ENCODE assay signal across 8 cellular contexts in the genomic region with DNA sequence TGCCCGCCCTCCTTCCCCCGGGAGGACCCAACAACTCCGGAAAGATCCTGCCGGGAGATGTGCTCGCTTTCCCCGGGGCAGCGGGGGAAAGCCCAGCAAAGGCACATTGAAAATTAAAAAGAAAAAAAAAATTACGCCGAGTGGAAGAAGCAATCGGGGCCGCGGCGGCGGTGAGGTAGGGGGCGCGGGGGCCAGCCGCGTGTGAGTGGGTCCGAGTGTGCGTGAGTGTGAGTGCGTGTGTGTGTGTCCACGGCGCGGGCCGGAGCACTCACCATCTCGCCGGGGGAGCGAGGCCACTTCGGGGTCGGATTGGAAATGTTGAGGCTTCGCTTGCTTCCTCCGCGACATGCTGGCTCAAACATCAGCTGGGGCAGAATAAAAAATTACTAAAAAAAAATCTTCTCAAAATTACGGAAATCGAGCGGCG. TPM values are rescaled to one million over a fixed set of nuclear protein-coding genes. Genes with fewer than 3 reads are reported as not detected.
A peak's percentile ranks its signal among the peaks of the same experiment; 100 is the strongest.
DNase-seq lines count a peak whose midpoint lies in the region; ATAC-seq, FAIRE-seq and TF ChIP-seq lines count a peak whose summit lies in the region.
"Had no signal": no experiment of that assay in that cellular context is flagged by ENCODE, and none has a peak within 500 bp of the region (broad histone marks: within the 10 kb centered on the region; RNA-seq: fewer than 3 reads in every experiment).

Gene SALL1, minus strand, starts transcription at position 377 of the 427 bp plus-strand sequence. Its CDS starts 29 bp downstream, at position 348.

- no peak for ATAC-seq in activated CD4-positive, alpha-beta T cell treated with anti-CD3 and anti-CD28 coated beads for 36 hours

- H3K4me3 Mint-ChIP-seq in activated CD4-positive, alpha-beta T cell treated with anti-CD3 and anti-CD28 coated beads for 36 hours: no peak within 1 kb of the TSS

- WGBS in lower leg skin, 2 donors: 1 to 2% methylated on average over 37 of the region's 37 CpGs

- no peak for TF ChIP-seq CTCF in lower leg skin (IDR thresholded peaks at IDR 0.05)

- H3K9me3 Mint-ChIP-seq in activated CD4-positive, alpha-beta T cell treated with anti-CD3 and anti-CD28 coated beads for 36 hours (ENCODE audit: low read depth): no peaks in the 10 kb centered on the region

- TF ChIP-seq EP300 in Ishikawa (IDR thresholded peaks at IDR 0.05; ENCODE audit: borderline replicate concordance): no peak

- peaks cover 5% of the 10 kb centered on the region for H3K36me3 Mint-ChIP-seq in activated CD4-positive, alpha-beta T cell treated with anti-CD3 and anti-CD28 coated beads for 36 hours (ENCODE audit: low read depth)

- TF ChIP-seq POLR2A in lower leg skin (IDR thresholded peaks at IDR 0.05): no peak

- H3K27ac Mint-ChIP-seq in activated CD4-positive, alpha-beta T cell treated with anti-CD3 and anti-CD28 coated beads for 36 hours: no peak within 1 kb of the TSS

- FAIRE-seq in RCC 7860 (lab: Jason Lieb, UNC): no peak

- H3K4me3 ChIP-seq in lower leg skin (ENCODE audit: low read depth, poor library complexity, severe bottlenecking): peak within 1 kb of the TSS; percentile 13

- peaks cover 63% of the 10 kb centered on the region for H3K27me3 Mint-ChIP-seq in activated CD4-positive, alpha-beta T cell treated with anti-CD3 and anti-CD28 coated beads for 36 hours

- POLR2A ChIA-PET in activated CD4-positive, alpha-beta T cell treated with anti-CD3 and anti-CD28 coated beads for 36 hours (lab: Charles Lee): no interaction called here

- no peak for DNase-seq in lower leg skin (ENCODE audit: low spot score in 2 of 2)
- DNase-seq in activated CD4-positive, CD25-positive, alpha-beta regulatory T cell treated with anti-CD3 and anti-CD28 coated beads, Interleukin-2, amount 50 U/mL, for 72 hours: no peak
- DNase-seq in activated CD4-positive, alpha-beta T cell treated with anti-CD3 and anti-CD28 coated beads for 36 hours: no peak
- no peak for DNase-seq in RCC 7860 (ENCODE audit: low spot score)
- DNase-seq: Kasumi-1 had no signal

- peaks cover 12% of the 10 kb centered on the region for H3K4me1 Mint-ChIP-seq in activated CD4-positive, alpha-beta T cell treated with anti-CD3 and anti-CD28 coated beads for 36 hours

- CTCF ChIA-PET in activated CD4-positive, alpha-beta T cell treated with anti-CD3 and anti-CD28 coated beads for 36 hours (lab: Charles Lee): no interaction called here

- intact Hi-C loops in lower leg skin (cut with DNase I; ENCODE audit: low total_unique reads): no loop called here
- intact Hi-C loops in activated CD4-positive, alpha-beta T cell treated with anti-CD3 and anti-CD28 coated beads for 36 hours (cut with DNase I, micrococcal nuclease): loop anchor here in 1 of 2 experiments (5.0 kb wide), 1 partner anchor 1874 kb away; no protein-coding TSS in a partner anchor

- no peak for TF ChIP-seq RAD21 in Ishikawa (IDR thresholded peaks at IDR 0.05; ENCODE audit: low read depth)

- H3K27ac ChIP-seq in cingulate gyrus (ENCODE audit: low read depth, low read length) (peak within 1 kb of the TSS; percentile 93), temporal lobe (ENCODE audit: low read depth, low read length) (peak within 1 kb of the TSS; percentile 89)

TF ChIP-seq in Ishikawa, 13 proteins besides CTCF, POLR2A, EP300 and RAD21:
- TF ChIP-seq CEBPB (IDR thresholded peaks at IDR 0.05) (no peak), TAF1 (IDR thresholded peaks at IDR 0.05; ENCODE audit: low read depth) (peak; percentile 9; the same call in 1 of the 2 replicates)
TF ChIP-seq in Ishikawa: peak in this region for 1.

RNA-seq across cellular contexts. Expression of gene SALL1, which starts in this region (rescaled TPM):
- total RNA-seq in lower leg skin: under 1 TPM in 3 of 4 donors, not detected in 1; 0.08 to 0.29 (median 0.08) TPM
- total RNA-seq in temporal lobe: 8.6 TPM
- total RNA-seq in activated CD4-positive, alpha-beta T cell treated with anti-CD3 and anti-CD28 coated beads for 36 hours: not detected
